Comparison of ENCODE assay signal across 27 cellular contexts in the genomic region with DNA sequence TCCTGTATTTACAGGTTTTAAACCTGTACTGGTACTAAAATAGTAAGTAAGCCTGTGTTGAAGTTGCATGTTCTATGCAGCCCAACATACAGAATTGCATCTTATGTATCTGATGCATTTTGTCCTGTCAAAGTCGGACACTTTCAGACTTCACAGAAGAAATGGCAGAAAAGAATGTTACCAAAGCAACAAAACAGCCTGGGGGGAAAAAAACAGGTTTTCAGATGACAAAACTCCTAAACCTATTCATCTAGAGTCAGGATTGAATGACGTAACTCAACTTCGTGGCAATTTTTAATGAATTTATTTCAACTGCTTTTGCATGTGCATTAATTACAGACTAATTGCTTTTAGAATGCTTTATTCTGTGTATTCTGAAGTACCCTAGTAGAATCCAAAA.
"Had no signal": no experiment of that assay in that cellular context is flagged by ENCODE, and none has a peak within 500 bp of the region (broad histone marks: within the 10 kb centered on the region; RNA-seq: fewer than 3 reads in every experiment).

No MANE protein-coding gene starts in this region.

- H3K27ac Mint-ChIP-seq: activated CD4-positive, alpha-beta memory T cell treated with anti-CD3 and anti-CD28 coated beads, Interleukin-2, amount 10 ng/mL, durations not matched to agents 7 days and 5 days; activated CD4-positive, alpha-beta T cell treated with anti-CD3 and anti-CD28 coated beads, Interleukin-2, amount 10 ng/mL, durations not matched to agents 7 days and 5 days; activated naive CD4-positive, alpha-beta T cell treated with anti-CD3 and anti-CD28 coated beads, Interleukin-2, amount 10 ng/mL, durations not matched to agents 7 days and 5 days; activated naive CD4-positive, alpha-beta T cell treated with anti-CD3 and anti-CD28 coated beads, Interleukin-2, amount 50 U/mL, for 72 hours; activated naive CD8-positive, alpha-beta T cell treated with anti-CD3 and anti-CD28 coated beads, Interleukin-2, amount 10 ng/mL, durations not matched to agents 7 days and 5 days; activated T-cell treated with anti-CD3 and anti-CD28 coated beads, Interleukin-2, amount 50 U/mL, for 24 hours; activated T-cell treated with anti-CD3 and anti-CD28 coated beads, Interleukin-2, amount 50 U/mL, for 72 hours; dendritic cell treated with granulocyte-macrophage colony-stimulating factor and Interleukin-4, amounts not matched to agents 40 ng/mL and 50 ng/mL, for 4 days; endodermal cell; T-helper 17 cell; T-helper 2 cell treated with Interferon-gamma antibody and Interleukin-4, amounts not matched to agents 5 μg/mL and 100 μg/mL, for 36 hours had no signal

- DNase-seq: activated CD4-positive, alpha-beta memory T cell treated with anti-CD3 and anti-CD28 coated beads, Interleukin-2, amount 10 ng/mL, durations not matched to agents 7 days and 5 days; activated CD4-positive, alpha-beta T cell treated with anti-CD3 and anti-CD28 coated beads for 1 hour; activated CD4-positive, alpha-beta T cell treated with anti-CD3 and anti-CD28 coated beads for 4 hours; activated CD4-positive, alpha-beta T cell treated with anti-CD3 and anti-CD28 coated beads, Interleukin-2, amount 10 ng/mL, durations not matched to agents 7 days and 5 days; activated CD4-positive, alpha-beta T cell treated with anti-CD3 and anti-CD28 coated beads, Interleukin-2, amount 50 U/mL, for 4 hours; activated CD4-positive, CD25-positive, alpha-beta regulatory T cell; activated CD8-positive, alpha-beta memory T cell treated with anti-CD3 and anti-CD28 coated beads, Interleukin-2, amount 50 U/mL, for 48 hours; activated gamma-delta T cell; activated naive CD4-positive, alpha-beta T cell; activated naive CD4-positive, alpha-beta T cell treated with anti-CD3 and anti-CD28 coated beads, Interleukin-2, amount 10 ng/mL, durations not matched to agents 7 days and 5 days; activated naive CD8-positive, alpha-beta T cell treated with anti-CD3 and anti-CD28 coated beads, Interleukin-2, amount 10 ng/mL, durations not matched to agents 7 days and 5 days; activated T-cell treated with anti-CD3 and anti-CD28 coated beads for 4 hours; activated T-cell treated with anti-CD3 and anti-CD28 coated beads, Interleukin-2, amount 50 U/mL, for 24 hours; activated T-cell treated with anti-CD3 and anti-CD28 coated beads, Interleukin-2, amount 50 U/mL, for 72 hours; brain microvascular endothelial cell; dorsolateral prefrontal cortex; effector memory CD4-positive, alpha-beta T cell; endodermal cell; esophagus squamous epithelium; T-helper 1 cell; T-helper 17 cell had no signal

- H3K9me3 ChIP-seq: esophagus squamous epithelium had no signal

- H3K4me1 Mint-ChIP-seq: activated naive CD4-positive, alpha-beta T cell treated with anti-CD3 and anti-CD28 coated beads, Interleukin-2, amount 10 ng/mL, durations not matched to agents 7 days and 5 days had no signal

- H3K36me3 Mint-ChIP-seq: activated naive CD4-positive, alpha-beta T cell treated with anti-CD3 and anti-CD28 coated beads, Interleukin-2, amount 10 ng/mL, durations not matched to agents 7 days and 5 days; activated naive CD4-positive, alpha-beta T cell treated with anti-CD3 and anti-CD28 coated beads, Interleukin-2, amount 50 U/mL, for 72 hours; activated naive CD8-positive, alpha-beta T cell treated with anti-CD3 and anti-CD28 coated beads, Interleukin-2, amount 10 ng/mL, durations not matched to agents 7 days and 5 days had no signal

- H3K27ac ChIP-seq: brain microvascular endothelial cell, coronary artery, dorsolateral prefrontal cortex, epithelial cell of prostate, esophagus squamous epithelium had no signal

- H3K4me3 ChIP-seq: coronary artery, dorsolateral prefrontal cortex, esophagus squamous epithelium had no signal

- H3K27me3 ChIP-seq: brain microvascular endothelial cell, dorsolateral prefrontal cortex, esophagus squamous epithelium had no signal

- H3K4me3 Mint-ChIP-seq: activated CD4-positive, alpha-beta memory T cell treated with anti-CD3 and anti-CD28 coated beads, Interleukin-2, amount 10 ng/mL, durations not matched to agents 7 days and 5 days; activated CD4-positive, alpha-beta T cell treated with anti-CD3 and anti-CD28 coated beads, Interleukin-2, amount 10 ng/mL, durations not matched to agents 7 days and 5 days; activated naive CD4-positive, alpha-beta T cell treated with anti-CD3 and anti-CD28 coated beads, Interleukin-2, amount 10 ng/mL, durations not matched to agents 7 days and 5 days; activated naive CD8-positive, alpha-beta T cell treated with anti-CD3 and anti-CD28 coated beads, Interleukin-2, amount 10 ng/mL, durations not matched to agents 7 days and 5 days; activated T-cell treated with anti-CD3 and anti-CD28 coated beads, Interleukin-2, amount 50 U/mL, for 24 hours; activated T-cell treated with anti-CD3 and anti-CD28 coated beads, Interleukin-2, amount 50 U/mL, for 72 hours; central memory CD8-positive, alpha-beta T cell; dendritic cell treated with granulocyte-macrophage colony-stimulating factor and Interleukin-4, amounts not matched to agents 40 ng/mL and 50 ng/mL, for 4 days; endodermal cell; T-helper 17 cell; T-helper 2 cell treated with Interferon-gamma antibody and Interleukin-4, amounts not matched to agents 5 μg/mL and 100 μg/mL, for 36 hours had no signal

- ATAC-seq: activated naive CD4-positive, alpha-beta T cell treated with anti-CD3 and anti-CD28 coated beads, Interleukin-2, amount 50 U/mL, for 72 hours; activated T-cell treated with anti-CD3 and anti-CD28 coated beads, Interleukin-2, amount 50 U/mL, for 72 hours; T-helper 17 cell had no signal

- H3K27me3 Mint-ChIP-seq: central memory CD8-positive, alpha-beta T cell; T-helper 17 cell had no signal

- H3K9me3 Mint-ChIP-seq: activated CD4-positive, alpha-beta memory T cell treated with anti-CD3 and anti-CD28 coated beads, Interleukin-2, amount 10 ng/mL, durations not matched to agents 7 days and 5 days; activated CD4-positive, alpha-beta T cell treated with anti-CD3 and anti-CD28 coated beads, Interleukin-2, amount 10 ng/mL, durations not matched to agents 7 days and 5 days; activated naive CD4-positive, alpha-beta T cell treated with anti-CD3 and anti-CD28 coated beads, Interleukin-2, amount 10 ng/mL, durations not matched to agents 7 days and 5 days; activated naive CD4-positive, alpha-beta T cell treated with anti-CD3 and anti-CD28 coated beads, Interleukin-2, amount 50 U/mL, for 72 hours; activated naive CD8-positive, alpha-beta T cell treated with anti-CD3 and anti-CD28 coated beads, Interleukin-2, amount 10 ng/mL, durations not matched to agents 7 days and 5 days; activated T-cell treated with anti-CD3 and anti-CD28 coated beads, Interleukin-2, amount 50 U/mL, for 24 hours; activated T-cell treated with anti-CD3 and anti-CD28 coated beads, Interleukin-2, amount 50 U/mL, for 72 hours; central memory CD8-positive, alpha-beta T cell; dendritic cell treated with granulocyte-macrophage colony-stimulating factor and Interleukin-4, amounts not matched to agents 40 ng/mL and 50 ng/mL, for 4 days; endodermal cell; T-helper 2 cell treated with Interferon-gamma antibody and Interleukin-4, amounts not matched to agents 5 μg/mL and 100 μg/mL, for 36 hours had no signal

- H3K36me3 ChIP-seq: brain microvascular endothelial cell, esophagus squamous epithelium had no signal
